In genomic region chr18:57436965-57437333, GRCh38 we compare ENCODE assay signal across 12 cellular contexts. TPM values are rescaled to one million over a fixed set of nuclear protein-coding genes. Genes with fewer than 3 reads are reported as not detected.
DNase-seq lines count a peak whose midpoint lies in the region; ATAC-seq and TF ChIP-seq lines count a peak whose summit lies in the region.
"Had no signal": no experiment of that assay in that cellular context is flagged by ENCODE, and none has a peak within 500 bp of the region (broad histone marks: within the 10 kb centered on the region; RNA-seq: fewer than 3 reads in every experiment).

No MANE protein-coding gene starts in this region.

- peaks cover 30 to 68% (median 57%) of the 10 kb centered on the region in 3 donors for H3K27me3 Mint-ChIP-seq in immature natural killer cell (ENCODE audit: low read depth in 3 of 3)

- H3K9me3 ChIP-seq in right cardiac atrium (ENCODE audit: control insufficient read depth, low read length) (no peaks in the 10 kb centered on the region), heart right ventricle (no peaks in the 10 kb centered on the region), thoracic aorta (no peaks in the 10 kb centered on the region)
- H3K9me3 ChIP-seq: colonic mucosa had no signal

- H3K36me3 Mint-ChIP-seq in immature natural killer cell: peaks cover 0 to 8% (median 3%) of the 10 kb centered on the region in 3 donors

- H3K4me1 ChIP-seq in right cardiac atrium (ENCODE audit: control insufficient read depth, insufficient read depth, low read length) (peaks cover 2% of the 10 kb centered on the region), heart right ventricle (peaks cover 12 to 70% (median 60%) of the 10 kb centered on the region in 9 donors), thoracic aorta (ENCODE audit: control insufficient read depth in 1 of 2, low read depth in 2 of 2) (peaks cover 13 to 56% of the 10 kb centered on the region in 2 donors)

- intact Hi-C loops in right cardiac atrium (cut with DNase I): loop anchor here in 1 of 4 donors (10.0 kb wide), 1 partner anchor 732 kb away; no protein-coding TSS in a partner anchor
- intact Hi-C loops in heart right ventricle (cut with DNase I): loop anchor here in 1 of 10 donors (10.0 kb wide), 1 partner anchor 572 kb away; no protein-coding TSS in a partner anchor

- no peak for ATAC-seq in right cardiac atrium
- no peak for ATAC-seq in heart right ventricle
- ATAC-seq in thoracic aorta (ENCODE audit: insufficient number of reproducible peaks, low FRiP score, low read depth): no peak
- no peak for ATAC-seq in GM21447 (IDR thresholded peaks at IDR 0.05; ENCODE audit: unreplicated experiment)
- ATAC-seq in GM21360 (IDR thresholded peaks at IDR 0.05; ENCODE audit: unreplicated experiment): no peak

- H3K4me3 ChIP-seq in right cardiac atrium (ENCODE audit: low read length) (peak overlapping the region; percentile 27), heart right ventricle (peak overlapping the region in 1 of 10 donors; percentile 35), thoracic aorta (peak overlapping the region; percentile 36)
- H3K4me3 ChIP-seq: colonic mucosa had no signal

- DNase-seq in right cardiac atrium (no peak), heart right ventricle (no peak), immature natural killer cell (no peak), thoracic aorta (ENCODE audit: low spot score) (no peak)
- no peak for DNase-seq in activated effector memory CD4-positive, alpha-beta T cell treated with anti-CD3 and anti-CD28 coated beads, Interleukin-2, amount 50 U/mL, for 16 hours
- DNase-seq: colonic mucosa, NCI-H187 treated with DMSO at 0.1 percent for 48 hours had no signal

- peaks cover 0 to 38% (median 11%) of the 10 kb centered on the region in 6 donors for H3K9me3 Mint-ChIP-seq in immature natural killer cell

- H3K27me3 ChIP-seq in right cardiac atrium (ENCODE audit: control insufficient read depth, insufficient read depth) (no peaks in the 10 kb centered on the region), heart right ventricle (peaks cover 68 to 96% (median 94%) of the 10 kb centered on the region in 7 donors), thoracic aorta (replicated peaks; ENCODE audit: insufficient read depth) (peaks cover 48% of the 10 kb centered on the region)

- no peak overlapping the region for H3K27ac Mint-ChIP-seq in immature natural killer cell

- peaks cover 13 to 18% of the 10 kb centered on the region in 2 donors for H3K4me1 Mint-ChIP-seq in immature natural killer cell

- WGBS in right cardiac atrium: 4% methylated on average over 13 of the region's 13 CpGs
- WGBS in heart right ventricle, 2 donors: 4 to 8% methylated on average over 13 of the region's 13 CpGs

- H3K4me3 Mint-ChIP-seq in immature natural killer cell: peak overlapping the region; percentile 27 to 69 (median 58)

- H3K36me3 ChIP-seq in heart right ventricle (no peaks in the 10 kb centered on the region), thoracic aorta (no peaks in the 10 kb centered on the region)
- H3K36me3 ChIP-seq: colonic mucosa had no signal

- no peak for TF ChIP-seq CTCF in heart right ventricle (IDR thresholded peaks at IDR 0.05)
- no peak for TF ChIP-seq CTCF in VCaP (conservative IDR thresholded peaks at IDR 0.05)
- no peak for TF ChIP-seq CTCF in thoracic aorta (IDR thresholded peaks at IDR 0.05)

- H3K27ac ChIP-seq in right cardiac atrium (ENCODE audit: low read length): no peak overlapping the region
- no peak overlapping the region for H3K27ac ChIP-seq in heart right ventricle
- H3K27ac ChIP-seq in VCaP: peak overlapping the region; percentile 83
- H3K27ac ChIP-seq in thoracic aorta: no peak overlapping the region
- H3K27ac ChIP-seq: colonic mucosa, HL-60 had no signal

RNA-seq across cellular contexts. Expression of gene ONECUT2, which starts 1.8 kb away (rescaled TPM):
- total RNA-seq in right cardiac atrium (under 1 TPM in 3 of 4 donors, not detected in 1; 0.03 to 0.20 (median 0.09) TPM), heart right ventricle (under 1 TPM in 8 of 10 donors, not detected in 2; 0.05 to 0.53 (median 0.16) TPM), thoracic aorta (not detected)
- polyA plus RNA-seq in right cardiac atrium (0.02 TPM), heart right ventricle (under 1 TPM in 1 of 2 donors, not detected in 1; under 0.01 TPM), immature natural killer cell (not detected)
- total RNA-seq: mononuclear cell had no signal
